26 cellular contexts compared by ENCODE assay signal in the genomic region with DNA sequence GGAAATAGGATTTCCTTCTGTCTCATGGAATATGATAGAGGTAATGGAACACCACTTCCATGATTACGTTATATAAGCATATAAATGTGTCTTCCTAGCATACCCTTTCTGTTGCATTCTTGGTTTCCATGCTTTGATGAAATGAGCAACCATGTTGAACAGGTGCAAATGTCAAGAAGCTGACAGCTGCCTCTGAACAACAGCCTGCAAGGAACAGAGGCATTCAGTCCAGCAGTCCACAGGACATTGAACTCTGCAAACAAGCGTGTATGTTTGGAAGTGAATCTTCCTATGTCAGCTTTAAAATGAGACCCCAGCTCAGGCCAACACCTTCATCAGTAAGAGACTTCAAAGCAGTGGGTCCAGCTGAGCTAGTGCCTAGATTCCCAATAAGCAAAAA.
"Had no signal": no experiment of that assay in that cellular context is flagged by ENCODE, and none has a peak within 500 bp of the region (broad histone marks: within the 10 kb centered on the region; RNA-seq: fewer than 3 reads in every experiment).

No MANE protein-coding gene starts in this region.

- H3K27me3 ChIP-seq: neural progenitor cell, ovary, stomach, thyroid gland, tibial nerve, upper lobe of left lung, vagina had no signal

- H3K4me3 ChIP-seq: neural progenitor cell, ovary, psoas muscle, stomach, thoracic aorta, thyroid gland, tibial nerve, upper lobe of left lung, vagina had no signal

- H3K36me3 ChIP-seq: neural progenitor cell, ovary, stomach, thoracic aorta, thyroid gland, tibial nerve, upper lobe of left lung, vagina had no signal

- H3K4me2 ChIP-seq: neural progenitor cell had no signal

- H3K27ac ChIP-seq: neural progenitor cell, ovary, parathyroid adenoma, psoas muscle, stomach, thoracic aorta, thyroid gland, tibial nerve, upper lobe of left lung, vagina had no signal

- ATAC-seq: naive thymus-derived CD4-positive, alpha-beta T cell; natural killer cell; psoas muscle; right cardiac atrium; sciatic nerve; stimulated activated effector memory CD8-positive, alpha-beta T cell treated with anti-CD3 and anti-CD28 coated beads, Interleukin-12 subunit alpha, Interleukin-12 subunit beta, amount 100 ng/mL, for 72 hours; stimulated activated naive B cell treated with anti-CD40 and anti-IgM and Interleukin-4, amounts not matched to agents 10 μg/mL and 1 μg/mL and 100 μg/mL, for 72 hours had no signal

- H3K4me1 ChIP-seq: neural progenitor cell, parathyroid adenoma, psoas muscle, stomach, thyroid gland, tibial nerve, upper lobe of left lung, vagina had no signal

- H3K9me3 ChIP-seq: ovary, psoas muscle, stomach, thoracic aorta, thyroid gland, tibial nerve, upper lobe of left lung, vagina had no signal

- FAIRE-seq: small intestine, urothelium cell line had no signal

- H2AFZ ChIP-seq: neural progenitor cell, parathyroid adenoma had no signal

- H3K79me2 ChIP-seq: parathyroid adenoma had no signal

- H3K9ac ChIP-seq: neural progenitor cell, parathyroid adenoma had no signal

- DNase-seq: naive thymus-derived CD4-positive, alpha-beta T cell; natural killer cell; occipital lobe; ovary; posterior cingulate gyrus; psoas muscle; right cardiac atrium; small intestine; stimulated activated CD4-positive, alpha-beta T cell treated with anti-CD3 and anti-CD28 coated beads, Interleukin-15, amount 100 ng/mL, for 24 hours; stimulated activated CD4-positive, alpha-beta T cell treated with anti-CD3 and anti-CD28 coated beads, Interleukin-2, amount 100 ng/mL, for 24 hours; stimulated activated CD4-positive, alpha-beta T cell treated with anti-CD3 and anti-CD28 coated beads, Interleukin-2, amount 100 ng/mL, for 48 hours; stimulated activated CD4-positive, alpha-beta T cell treated with anti-CD3 and anti-CD28 coated beads, Interleukin-4, amount 100 ng/mL, for 24 hours; stimulated activated naive B cell treated with anti-CD40 and anti-IgM and Interleukin-4, amounts not matched to agents 10 μg/mL and 1 μg/mL and 100 μg/mL, for 72 hours; stimulated activated naive CD4-positive, alpha-beta T cell treated with Interleukin-2 at 50 U/mL for 16 hours; stomach; thyroid gland; trophoblast cell; upper lobe of left lung had no signal
